8 cellular contexts compared by ENCODE assay signal in the genomic region with DNA sequence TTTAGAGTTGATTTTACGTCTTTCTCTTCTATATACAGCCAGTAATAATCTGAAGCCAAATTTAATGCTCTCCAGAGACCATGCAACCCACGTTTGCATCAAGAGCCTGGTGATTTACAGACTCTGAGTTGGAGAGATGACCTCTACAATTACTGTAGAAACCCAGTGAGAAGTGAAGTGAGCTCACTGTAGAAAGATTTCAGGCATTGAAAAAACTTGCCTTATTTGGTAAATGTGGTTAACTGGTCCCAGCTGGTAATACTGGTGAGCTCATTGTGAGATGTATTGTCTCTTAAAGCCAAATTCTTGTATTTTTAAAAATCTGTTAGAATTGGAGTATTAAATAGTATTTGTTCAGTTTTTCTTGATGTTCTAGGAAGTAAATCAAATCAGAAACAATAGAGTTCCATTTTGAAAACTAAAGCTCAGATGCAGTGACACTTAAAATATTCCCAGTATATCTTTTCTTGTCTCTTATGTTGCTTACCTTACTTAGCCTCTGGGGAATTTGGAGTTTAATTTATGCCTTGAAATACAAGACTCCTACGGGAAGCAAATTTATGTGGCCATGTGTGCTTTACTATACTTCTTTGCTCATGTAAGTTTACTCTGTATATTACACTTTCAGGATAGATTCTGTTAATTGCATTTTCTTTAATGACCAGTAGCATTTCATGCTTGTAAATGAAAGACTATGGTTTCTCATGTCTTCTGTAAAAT.
DNase-seq lines count a peak whose midpoint lies in the region; TF ChIP-seq lines count a peak whose summit lies in the region.

No MANE protein-coding gene starts in this region.

- H3K27me3 ChIP-seq in hepatocyte = no peaks in the 10 kb centered on the region
- no peaks in the 10 kb centered on the region for H3K27me3 ChIP-seq in sigmoid colon

- DNase-seq in DMS 273 treated with DMSO at 0.1 percent for 48 hours (lab: John Stamatoyannopoulos, UW) (peak; percentile 68), HFF-Myc (ENCODE audit: extremely low read depth, low read depth) (peak; percentile 89), RPMI7951 (ENCODE audit: low read depth) (peak; percentile 96), hepatocyte (ENCODE audit: low spot score) (peak; percentile 27), sigmoid colon (no peak)
- no peak for DNase-seq in activated CD8-positive, alpha-beta memory T cell treated with anti-CD3 and anti-CD28 coated beads for 24 hours
- no peak for DNase-seq in stimulated activated naive CD4-positive, alpha-beta T cell (lab: John Stamatoyannopoulos, UW)
- no peak for DNase-seq in activated CD4-positive, CD25-positive, alpha-beta regulatory T cell (lab: John Stamatoyannopoulos, UW)

- H3K9me2 ChIP-seq in hepatocyte (replicated peaks; ENCODE audit: insufficient read depth) = no peaks in the 10 kb centered on the region

- no peak for TF ChIP-seq EP300 in sigmoid colon (IDR thresholded peaks at IDR 0.05)

- intact Hi-C loops in sigmoid colon (cut with DNase I) = no loop called here

- H4K20me1 ChIP-seq in hepatocyte (ENCODE audit: insufficient read depth, poor library complexity, severe bottlenecking) = no peaks in the 10 kb centered on the region

- no peaks in the 10 kb centered on the region for H3K36me3 ChIP-seq in hepatocyte (replicated peaks; ENCODE audit: insufficient read depth, low read depth)
- H3K36me3 ChIP-seq in sigmoid colon = no peaks in the 10 kb centered on the region

- TF ChIP-seq CTCF in HFF-Myc (IDR thresholded peaks at IDR 0.05; ENCODE audit: low read depth, low read length, missing control alignments) (no peak), hepatocyte (IDR thresholded peaks at IDR 0.05; ENCODE audit: poor library complexity) (no peak), sigmoid colon (IDR thresholded peaks at IDR 0.05) (no peak)

- no peaks in the 10 kb centered on the region for H3K9me3 ChIP-seq in hepatocyte (ENCODE audit: low read depth)
- H3K9me3 ChIP-seq in sigmoid colon = no peaks in the 10 kb centered on the region

- TF ChIP-seq POLR2A in sigmoid colon (IDR thresholded peaks at IDR 0.05) = no peak

- H3K4me1 ChIP-seq in hepatocyte (ENCODE audit: insufficient read depth) = no peaks in the 10 kb centered on the region
- H3K4me1 ChIP-seq in sigmoid colon = peaks cover 0 to 12% (median 8%) of the 10 kb centered on the region in 4 donors

- H3K4me2 ChIP-seq in hepatocyte = no peak overlapping the region

- H3K27ac ChIP-seq in hepatocyte = peak overlapping the region; percentile 75
- peak overlapping the region in 2 of 4 donors; percentile 35 to 58 for H3K27ac ChIP-seq in sigmoid colon

- H3K4me3 ChIP-seq in HFF-Myc (replicated peaks; ENCODE audit: low read depth, low read length) (no peak overlapping the region), hepatocyte (no peak overlapping the region), sigmoid colon (no peak overlapping the region)

- 43% methylated on average over 3 of the region's 3 CpGs for WGBS in hepatocyte (ENCODE audit: low lambda C conversion rate, missing lambda C conversion rate)
- WGBS in sigmoid colon, 2 donors = 64 to 74% methylated on average over 3 of the region's 3 CpGs

- no peak overlapping the region for H2AFZ ChIP-seq in hepatocyte

- no peaks in the 10 kb centered on the region for H3K79me2 ChIP-seq in hepatocyte

Comparison
In these comparisons a context has a peak if more than half of its experiments do, and no peak if none do; other contexts are left out.
1. DNase-seq: peak in DMS 273 treated with DMSO at 0.1 percent for 48 hours (single experiment), HFF-Myc (single experiment), RPMI7951 (single experiment) and hepatocyte (single experiment); none in activated CD8-positive, alpha-beta memory T cell treated with anti-CD3 and anti-CD28 coated beads for 24 hours (single experiment), stimulated activated naive CD4-positive, alpha-beta T cell (0 of 6), activated CD4-positive, CD25-positive, alpha-beta regulatory T cell (0 of 4) and sigmoid colon (single experiment).